15 cellular contexts compared by ENCODE assay signal in the genomic region with DNA sequence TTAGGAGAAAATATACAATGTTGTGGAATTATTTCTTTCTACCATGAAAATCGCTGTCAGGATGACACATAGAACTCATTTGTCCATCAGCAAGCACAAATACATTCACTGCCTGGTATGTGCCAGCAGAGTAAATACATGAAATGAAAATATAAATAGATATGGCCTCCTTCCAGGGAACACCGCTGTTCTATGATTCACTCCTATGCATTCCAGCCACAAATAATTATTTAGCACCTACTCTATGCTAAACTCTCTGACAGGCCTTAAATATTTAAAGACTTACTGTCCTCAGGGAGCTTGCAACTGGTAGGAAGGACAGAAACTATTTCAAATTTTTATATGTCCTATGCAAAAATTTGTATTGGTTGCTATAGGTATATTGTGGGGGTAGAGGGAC.
DNase-seq lines count a peak whose midpoint lies in the region; ATAC-seq and TF ChIP-seq lines count a peak whose summit lies in the region.
"Had no signal": no experiment of that assay in that cellular context is flagged by ENCODE, and none has a peak within 500 bp of the region (broad histone marks: within the 10 kb centered on the region; RNA-seq: fewer than 3 reads in every experiment).

No MANE protein-coding gene starts in this region.

- no peak overlapping the region for H3K27ac Mint-ChIP-seq in MCF 10A (ENCODE audit: low read depth, unreplicated experiment)
- H3K27ac Mint-ChIP-seq: CD8-positive, alpha-beta memory T cell; IgD-negative memory B cell had no signal

- 13% methylated on average over 2 of the region's 2 CpGs for WGBS in mammary epithelial cell (ENCODE audit: low coverage, missing lambda C conversion rate)

- H3K4me3 ChIP-seq in mammary epithelial cell (replicated peaks in 1 of 3; ENCODE audit: insufficient read depth in 1 of 3, low read depth in 2 of 3, low read length in 3 of 3): no peak overlapping the region
- no peak overlapping the region for H3K4me3 ChIP-seq in SU-DHL-6 (ENCODE audit: insufficient read depth, low read length, poor library complexity, severe bottlenecking)
- H3K4me3 ChIP-seq: BLaER1, GM12878, HAP-1 had no signal

- no peaks in the 10 kb centered on the region for H3K79me2 ChIP-seq in mammary epithelial cell (ENCODE audit: insufficient read depth, low read length)
- H3K79me2 ChIP-seq in SU-DHL-6 (ENCODE audit: insufficient read depth, low read length): no peaks in the 10 kb centered on the region

- H3K27me3 ChIP-seq in mammary epithelial cell (ENCODE audit: insufficient read depth, low read length): no peaks in the 10 kb centered on the region
- H3K27me3 ChIP-seq in SU-DHL-6 (ENCODE audit: low read length): no peaks in the 10 kb centered on the region
- H3K27me3 ChIP-seq: BLaER1 had no signal

- no peak overlapping the region for H3K4me3 Mint-ChIP-seq in MCF 10A (ENCODE audit: unreplicated experiment)
- H3K4me3 Mint-ChIP-seq: CD8-positive, alpha-beta memory T cell; IgD-negative memory B cell had no signal

- H3K9me3 Mint-ChIP-seq in MCF 10A (ENCODE audit: unreplicated experiment): peaks cover 8% of the 10 kb centered on the region

- no peaks in the 10 kb centered on the region for H3K27me3 Mint-ChIP-seq in MCF 10A (ENCODE audit: insufficient read depth, unreplicated experiment)
- H3K27me3 Mint-ChIP-seq: CD8-positive, alpha-beta memory T cell; IgD-negative memory B cell had no signal

- no peak overlapping the region for H2AFZ ChIP-seq in mammary epithelial cell (ENCODE audit: low read depth, low read length)
- H2AFZ ChIP-seq in SU-DHL-6 (ENCODE audit: low read depth, low read length, severe bottlenecking): peak overlapping the region; percentile 82

- H3F3A ChIP-seq in SU-DHL-6 (ENCODE audit: insufficient read depth): no peaks in the 10 kb centered on the region

- ATAC-seq in GM21825 (IDR thresholded peaks at IDR 0.05; ENCODE audit: unreplicated experiment): no peak
- ATAC-seq: GM12878 had no signal

- TF ChIP-seq CTCF in MCF 10A (IDR thresholded peaks at IDR 0.05; ENCODE audit: unreplicated experiment) (no peak), mammary epithelial cell (conservative IDR thresholded peaks at IDR 0.05 in 1 of 2, IDR thresholded peaks at IDR 0.05 in 1 of 2; ENCODE audit: extremely low read depth in 1 of 2, insufficient read depth in 1 of 2, low read depth in 1 of 2, low read length in 2 of 2) (no peak), SU-DHL-6 (IDR thresholded peaks at IDR 0.05; ENCODE audit: insufficient read depth, low read length, poor library complexity, severe bottlenecking) (no peak)

- H3K4me1 ChIP-seq in mammary epithelial cell (ENCODE audit: insufficient read depth, low read length): no peaks in the 10 kb centered on the region
- H3K4me1 ChIP-seq: BLaER1, Caco-2, HAP-1 had no signal

- in situ Hi-C loops in mammary epithelial cell (cut with MboI; ENCODE audit: low sequenced_read_pairs in 2 of 2): no loop called here

- H3K4me1 Mint-ChIP-seq in MCF 10A (ENCODE audit: insufficient read depth, unreplicated experiment): peaks cover 11% of the 10 kb centered on the region
- H3K4me1 Mint-ChIP-seq: CD8-positive, alpha-beta memory T cell; IgD-negative memory B cell had no signal

- CTCF ChIA-PET in MCF 10A (lab: Yijun Ruan, JAX): no interaction called here
- CTCF ChIA-PET in mammary epithelial cell (lab: Charles Lee; ENCODE audit: low non-redundant PET): no interaction called here

- dilution Hi-C loops in mammary epithelial cell (cut with HindIII; ENCODE audit: low sequenced_read_pairs): no loop called here

- H3K27ac ChIP-seq in mammary epithelial cell (ENCODE audit: insufficient read depth, low read depth, low read length) (no peak overlapping the region), SU-DHL-6 (ENCODE audit: low read depth, low read length) (no peak overlapping the region)
- H3K27ac ChIP-seq: BLaER1 had no signal

- H3K36me3 Mint-ChIP-seq in MCF 10A (ENCODE audit: insufficient read depth, unreplicated experiment): no peaks in the 10 kb centered on the region
- H3K36me3 Mint-ChIP-seq: CD8-positive, alpha-beta memory T cell; IgD-negative memory B cell had no signal

- H3K4me2 ChIP-seq in mammary epithelial cell (ENCODE audit: insufficient read depth, low read depth, low read length) (no peak overlapping the region), SU-DHL-6 (ENCODE audit: low read depth, low read length, poor library complexity, severe bottlenecking) (no peak overlapping the region)
- H3K4me2 ChIP-seq: BLaER1 had no signal

- intact Hi-C loops in MCF 10A (cut with micrococcal nuclease): no loop called here
- intact Hi-C loops in mammary epithelial cell (cut with micrococcal nuclease): no loop called here

- H3K9me3 ChIP-seq in mammary epithelial cell (replicated peaks; ENCODE audit: insufficient read depth, low read length) (peaks cover 6% of the 10 kb centered on the region), SU-DHL-6 (ENCODE audit: insufficient read depth, low read length) (no peaks in the 10 kb centered on the region)
- H3K9me3 ChIP-seq: BLaER1, Caco-2, HAP-1 had no signal

- DNase-seq in MCF 10A (ENCODE audit: unreplicated experiment) (peak; percentile 42), mammary epithelial cell (no peak), NCI-H446 (lab: John Stamatoyannopoulos, UW) (peak; percentile 75 to 83), GOT3 (lab: John Stamatoyannopoulos, UW) (no peak), SW480 (ENCODE audit: low spot score) (no peak)
- DNase-seq: 8988T; AML-193; Caco-2; CD8-positive, alpha-beta memory T cell had no signal

- H3K36me3 ChIP-seq in mammary epithelial cell (ENCODE audit: insufficient read depth, low read length) (no peaks in the 10 kb centered on the region), SU-DHL-6 (ENCODE audit: low read length) (no peaks in the 10 kb centered on the region)
- H3K36me3 ChIP-seq: BLaER1, HAP-1 had no signal

- H3K9me2 ChIP-seq in SU-DHL-6 (replicated peaks; ENCODE audit: insufficient read depth, low read length): no peaks in the 10 kb centered on the region

- BruUV-seq in MCF 10A (replicated peaks; lab: Mats Ljungman, UMichigan) (no TSS peak), mammary epithelial cell (replicated peaks; lab: Mats Ljungman, UMichigan) (no TSS peak)

- no peak overlapping the region for H3K9ac ChIP-seq in mammary epithelial cell (ENCODE audit: insufficient read depth, low read length)
- no peak overlapping the region for H3K9ac ChIP-seq in SU-DHL-6 (ENCODE audit: low read length)
- H3K9ac ChIP-seq: BLaER1 had no signal

- H4K20me1 ChIP-seq in mammary epithelial cell (ENCODE audit: insufficient read depth, low read length) (no peaks in the 10 kb centered on the region), SU-DHL-6 (ENCODE audit: low read depth, low read length) (no peaks in the 10 kb centered on the region)
- H4K20me1 ChIP-seq: BLaER1 had no signal

- POLR2A ChIA-PET in MCF 10A (lab: Yijun Ruan, JAX): no interaction called here

Comparison
In these comparisons a context has a peak if more than half of its experiments do, and no peak if none do; other contexts are left out.
1. DNase-seq: peak in MCF 10A (single experiment) and NCI-H446 (2 of 2); none in mammary epithelial cell (single experiment), GOT3 (single experiment) and SW480 (single experiment).